Comparison of ENCODE assay signal across 22 cellular contexts in the genomic region with DNA sequence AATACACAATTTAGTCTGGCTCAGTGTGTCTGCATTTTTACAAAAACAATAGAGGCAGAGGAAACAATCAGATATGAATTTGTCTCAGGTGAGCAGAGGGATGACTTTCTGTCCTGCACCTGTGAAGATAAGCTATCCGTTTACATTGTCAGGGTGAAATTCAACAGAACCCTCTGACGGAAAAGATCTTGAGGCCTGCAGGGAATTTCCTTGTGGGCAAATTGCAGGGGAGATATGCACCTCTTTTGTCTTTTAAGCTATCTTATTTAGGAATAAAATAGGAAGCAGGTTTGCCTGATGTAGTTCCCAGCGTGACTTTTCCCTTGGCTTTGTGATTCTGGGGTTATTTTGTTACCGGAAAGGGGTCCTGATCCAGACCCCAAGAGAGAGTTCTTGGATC.
A peak's percentile ranks its signal among the peaks of the same experiment; 100 is the strongest.
DNase-seq lines count a peak whose midpoint lies in the region; ATAC-seq and TF ChIP-seq lines count a peak whose summit lies in the region.
"Had no signal": no experiment of that assay in that cellular context is flagged by ENCODE, and none has a peak within 500 bp of the region (broad histone marks: within the 10 kb centered on the region; RNA-seq: fewer than 3 reads in every experiment).

No MANE protein-coding gene starts in this region.

- no peak overlapping the region for H4K12ac ChIP-seq in trophoblast cell (ENCODE audit: low read depth, low read length)

- H3K27ac Mint-ChIP-seq in H9 (peak overlapping the region; percentile 98 to 100 (median 98)), WTC11 (peak overlapping the region; percentile 95)
- H3K27ac Mint-ChIP-seq: CD4-positive, alpha-beta T cell had no signal

- H4K20me1 ChIP-seq in H9 (ENCODE audit: control insufficient read depth, insufficient read depth, insufficient read length) = no peaks in the 10 kb centered on the region
- H4K20me1 ChIP-seq: BLaER1 treated with 17β-estradiol and CSF1 and Interleukin-3, amounts not matched to agents 10 nM and 100 nM had no signal

- H3K4me1 Mint-ChIP-seq in H9 (peaks cover 78 to 82% of the 10 kb centered on the region in 2 experiments), WTC11 (peaks cover 93% of the 10 kb centered on the region)

- H3K36me3 ChIP-seq in iPS DF 6.9 (ENCODE audit: control insufficient read depth, insufficient read depth, low read length) = no peaks in the 10 kb centered on the region
- H3K36me3 ChIP-seq in trophoblast cell (ENCODE audit: control insufficient read depth in 1 of 2, insufficient read depth in 2 of 2, low read length in 2 of 2) = no peaks in the 10 kb centered on the region
- no peaks in the 10 kb centered on the region for H3K36me3 ChIP-seq in A673 (ENCODE audit: insufficient read depth, low read length, poor library complexity, severe bottlenecking)
- H3K36me3 ChIP-seq: BLaER1 treated with 17β-estradiol and CSF1 and Interleukin-3, amounts not matched to agents 10 nM and 100 nM had no signal

- H3K4me3 Mint-ChIP-seq in H9 = peak overlapping the region; percentile 15 to 24; a peak in 2 of 5 replicates
- H3K4me3 Mint-ChIP-seq in WTC11 = peak overlapping the region; percentile 38
- H3K4me3 Mint-ChIP-seq: CD4-positive, alpha-beta T cell had no signal

- H3T11ph ChIP-seq in H9 (ENCODE audit: low read length) = no peak overlapping the region

- H2BK5ac ChIP-seq in H9 (ENCODE audit: insufficient read length, low read length) (no peak overlapping the region), trophoblast cell (ENCODE audit: low read depth, low read length, poor library complexity) (no peak overlapping the region)

- no peaks in the 10 kb centered on the region for H3K23me2 ChIP-seq in H9 (ENCODE audit: insufficient read length, low read depth, low read length, poor library complexity, severe bottlenecking)

- no peak overlapping the region for H2AFZ ChIP-seq in H9 (ENCODE audit: low read length)
- no peak overlapping the region for H2AFZ ChIP-seq in trophoblast cell (ENCODE audit: insufficient read depth, low read length, poor library complexity)

- H3K27ac ChIP-seq in H9 (ENCODE audit: insufficient read length, low read depth, low read length) (peak overlapping the region; percentile 97), iPS DF 6.9 (ENCODE audit: low read length) (peak overlapping the region; percentile 30), trophoblast cell (ENCODE audit: low read depth, low read length) (no peak overlapping the region), A673 (ENCODE audit: low read depth, low read length, poor library complexity, severe bottlenecking) (no peak overlapping the region)
- H3K27ac ChIP-seq: BLaER1 treated with 17β-estradiol and CSF1 and Interleukin-3, amounts not matched to agents 10 nM and 100 nM had no signal

- H4K91ac ChIP-seq in H9 (ENCODE audit: insufficient read length, low read depth, low read length) (no peak overlapping the region), trophoblast cell (ENCODE audit: low read depth, low read length) (no peak overlapping the region)

- H3K4me2 ChIP-seq in H9 (ENCODE audit: insufficient read depth, insufficient read length, low read length) (peak overlapping the region; percentile 11), trophoblast cell (ENCODE audit: low read length) (peak overlapping the region; percentile 27)
- H3K4me2 ChIP-seq: BLaER1 treated with 17β-estradiol and CSF1 and Interleukin-3, amounts not matched to agents 10 nM and 100 nM; SK-N-SH had no signal

- H4K8ac ChIP-seq in H9 (replicated peaks; ENCODE audit: insufficient read length, low read depth, low read length) (no peak overlapping the region), trophoblast cell (ENCODE audit: low read depth, low read length) (no peak overlapping the region)

- H2AK5ac ChIP-seq in H9 (ENCODE audit: insufficient read length, low read length) = no peak overlapping the region
- H2AK5ac ChIP-seq in trophoblast cell (ENCODE audit: low read length) = no peak overlapping the region

- H3K36me3 Mint-ChIP-seq in H9 (ENCODE audit: insufficient read depth in 1 of 3, low read depth in 3 of 3) (peaks cover 16 to 48% (median 18%) of the 10 kb centered on the region in 3 experiments; a peak in 6 of 7 replicates), WTC11 (peaks cover 21% of the 10 kb centered on the region)

- no peaks in the 10 kb centered on the region for H3K27me3 Mint-ChIP-seq in H9 (ENCODE audit: low read depth)
- H3K27me3 Mint-ChIP-seq in WTC11 (ENCODE audit: low read depth) = no peaks in the 10 kb centered on the region
- H3K27me3 Mint-ChIP-seq: CD4-positive, alpha-beta T cell had no signal

- DNase-seq in H9 (peak; percentile 69), WTC11 (ENCODE audit: low spot score) (no peak), iPS DF 6.9 (ENCODE audit: low read depth, low spot score) (no peak), trophoblast cell (no peak), NCI-H510A treated with DMSO at 0.1 percent for 48 hours (lab: John Stamatoyannopoulos, UW) (no peak), iPS-NIHi11 (ENCODE audit: low spot score) (no peak), A673 (ENCODE audit: low spot score) (no peak)
- DNase-seq: AML-193; CD4-positive, alpha-beta T cell; H7; NCI-H1092; NCI-H1417 treated with DMSO at 0.1 percent for 48 hours; NCI-H1694 treated with DMSO at 0.1 percent for 48 hours; NCI-H2081 treated with DMSO at 0.1 percent for 48 hours; NCI-H2171 treated with DMSO at 0.1 percent for 48 hours; NCI-H524 treated with DMSO at 0.1 percent for 48 hours; NCI-H774; PC-3; SK-N-SH; SW 1271 had no signal

- H3K9me3 Mint-ChIP-seq in H9 (no peaks in the 10 kb centered on the region), WTC11 (peaks cover 8% of the 10 kb centered on the region; the same call in 1 of the 2 replicates)

- H3K9ac ChIP-seq in H9 (ENCODE audit: extremely low read depth, insufficient read length, low read length) (no peak overlapping the region), trophoblast cell (ENCODE audit: low read length) (no peak overlapping the region)
- H3K9ac ChIP-seq: BLaER1 treated with 17β-estradiol and CSF1 and Interleukin-3, amounts not matched to agents 10 nM and 100 nM; SK-N-SH had no signal

- H3K4me1 ChIP-seq in H9 (ENCODE audit: insufficient read depth, low read length) (peaks cover 12% of the 10 kb centered on the region; the same call in 1 of the 2 replicates), iPS DF 6.9 (ENCODE audit: control insufficient read depth, insufficient read depth, low read length) (peaks cover 7% of the 10 kb centered on the region), trophoblast cell (ENCODE audit: control insufficient read depth in 1 of 2, insufficient read depth in 2 of 2, low read length in 2 of 2) (peaks cover 10 to 13% of the 10 kb centered on the region in 2 experiments), A673 (ENCODE audit: insufficient read depth, low read length, poor library complexity, severe bottlenecking) (no peaks in the 10 kb centered on the region)
- H3K4me1 ChIP-seq: BLaER1 treated with 17β-estradiol and CSF1 and Interleukin-3, amounts not matched to agents 10 nM and 100 nM had no signal

- TF ChIP-seq CTCF in H9 (conservative IDR thresholded peaks at IDR 0.05) = no peak
- no peak for TF ChIP-seq CTCF in WTC11 (IDR thresholded peaks at IDR 0.05)
- no peak for TF ChIP-seq CTCF in A673 (conservative IDR thresholded peaks at IDR 0.05; ENCODE audit: low read depth, low read length)

- no peak overlapping the region for H2BK120ac ChIP-seq in H9 (ENCODE audit: low read depth, low read length, poor library complexity, severe bottlenecking)
- H2BK120ac ChIP-seq in trophoblast cell (ENCODE audit: insufficient read depth, low read length, poor library complexity) = no peak overlapping the region

- no peak overlapping the region for H3K56ac ChIP-seq in H9 (ENCODE audit: insufficient read length, low read depth, low read length)

- H3K27me3 ChIP-seq in H9 (ENCODE audit: insufficient read depth, low read length) = no peaks in the 10 kb centered on the region
- no peaks in the 10 kb centered on the region for H3K27me3 ChIP-seq in iPS DF 6.9 (ENCODE audit: control insufficient read depth, insufficient read depth, low read length)
- no peaks in the 10 kb centered on the region for H3K27me3 ChIP-seq in trophoblast cell (ENCODE audit: insufficient read depth, low read length)
- no peaks in the 10 kb centered on the region for H3K27me3 ChIP-seq in A673 (replicated peaks; ENCODE audit: insufficient read depth, low read depth, low read length, poor library complexity)
- H3K27me3 ChIP-seq: BLaER1 treated with 17β-estradiol and CSF1 and Interleukin-3, amounts not matched to agents 10 nM and 100 nM had no signal

- no peak overlapping the region for H3K14ac ChIP-seq in H9 (ENCODE audit: insufficient read depth, low read length)
- H3K14ac ChIP-seq in trophoblast cell (ENCODE audit: low read length) = no peak overlapping the region

- CTCF ChIA-PET in WTC11 (lab: Charles Lee) (interaction anchor here (1.3 to 1.9 kb wide), 3 partner anchors 15 to 276 kb away, joined by 3 to 10 read pairs (median 3); no protein-coding TSS in a partner anchor), A673 (lab: Charles Lee) (no interaction called here)

- H3K23ac ChIP-seq in H9 (ENCODE audit: insufficient read length, low read depth, low read length) = no peak overlapping the region
- H3K23ac ChIP-seq in trophoblast cell (ENCODE audit: low read length) = no peak overlapping the region

- H3K79me1 ChIP-seq in H9 (ENCODE audit: insufficient read depth, low read depth, low read length, poor library complexity, severe bottlenecking) (no peaks in the 10 kb centered on the region), trophoblast cell (ENCODE audit: low read length) (no peaks in the 10 kb centered on the region)

- H4K5ac ChIP-seq in H9 (ENCODE audit: insufficient read length, low read depth, low read length) = no peak overlapping the region

- intact Hi-C loops in A673 (cut with micrococcal nuclease; ENCODE audit: unreplicated experiment) = no loop called here

- H2BK15ac ChIP-seq in H9 (ENCODE audit: low read depth, low read length) = no peak overlapping the region

- H3K4me3 ChIP-seq in iPS DF 6.9 (ENCODE audit: low read length) = no peak overlapping the region
- no peak overlapping the region for H3K4me3 ChIP-seq in trophoblast cell (ENCODE audit: low read depth, low read length)
- no peak overlapping the region for H3K4me3 ChIP-seq in A673 (ENCODE audit: low read depth, low read length, poor library complexity, severe bottlenecking)
- H3K4me3 ChIP-seq: BLaER1 treated with 17β-estradiol and CSF1 and Interleukin-3, amounts not matched to agents 10 nM and 100 nM had no signal

- ATAC-seq in WTC11 = peak; percentile 46
- ATAC-seq in GM19395 (IDR thresholded peaks at IDR 0.05; ENCODE audit: unreplicated experiment) = no peak
- ATAC-seq: PC-3 had no signal

- no TSS peak for BruUV-seq in A673 (replicated peaks; lab: Mats Ljungman, UMichigan)

- H3K79me2 ChIP-seq in H9 (ENCODE audit: insufficient read depth, low read length) (peaks cover 2% of the 10 kb centered on the region; the same call in 1 of the 2 replicates), trophoblast cell (ENCODE audit: control insufficient read depth, insufficient read depth, low read length, poor library complexity) (no peaks in the 10 kb centered on the region)

- H3K4ac ChIP-seq in H9 (ENCODE audit: low read depth, low read length) (no peak overlapping the region), trophoblast cell (ENCODE audit: low read depth, low read length) (no peak overlapping the region)

- no CpG with 5 or more reads among the region's 4 CpGs for WGBS in H9 (ENCODE audit: extremely low coverage, insufficient read length, low lambda C conversion rate)
- no CpG with 5 or more reads among the region's 4 CpGs for WGBS in iPS DF 6.9 (ENCODE audit: insufficient coverage, insufficient read length)
- WGBS in trophoblast cell (ENCODE audit: extremely low coverage, insufficient coverage, insufficient read length) = no CpG with 5 or more reads among the region's 4 CpGs

- H3K18ac ChIP-seq in H9 (ENCODE audit: insufficient read length, low read depth, low read length) (no peak overlapping the region), trophoblast cell (ENCODE audit: low read length) (no peak overlapping the region)

- no peak overlapping the region for H2BK20ac ChIP-seq in H9 (ENCODE audit: low read depth, low read length, poor library complexity, severe bottlenecking)

- H3K9me3 ChIP-seq in H9 (ENCODE audit: control insufficient read depth, low read depth, low read length) (no peaks in the 10 kb centered on the region), iPS DF 6.9 (ENCODE audit: control insufficient read depth, insufficient read depth, low read length) (no peaks in the 10 kb centered on the region), trophoblast cell (ENCODE audit: insufficient read depth, low read depth, low read length) (no peaks in the 10 kb centered on the region), A673 (ENCODE audit: low read depth, low read length, poor library complexity, severe bottlenecking) (peaks cover 9% of the 10 kb centered on the region)

- no peak overlapping the region for H2BK12ac ChIP-seq in H9 (ENCODE audit: insufficient read length, low read depth, low read length)
- no peak overlapping the region for H2BK12ac ChIP-seq in trophoblast cell (ENCODE audit: low read length)

- POLR2A ChIA-PET in WTC11 (lab: Charles Lee) = no interaction called here
- POLR2A ChIA-PET in A673 (lab: Charles Lee; ENCODE audit: low non-redundant PET) = no interaction called here

Comparison
In these comparisons a context has a peak if more than half of its experiments do, and no peak if none do; other contexts are left out.
1. H3K27ac ChIP-seq: peak in H9 (single experiment) and iPS DF 6.9 (single experiment); none in trophoblast cell (single experiment) and A673 (single experiment).